9 cellular contexts compared by ENCODE assay signal in the genomic region with DNA sequence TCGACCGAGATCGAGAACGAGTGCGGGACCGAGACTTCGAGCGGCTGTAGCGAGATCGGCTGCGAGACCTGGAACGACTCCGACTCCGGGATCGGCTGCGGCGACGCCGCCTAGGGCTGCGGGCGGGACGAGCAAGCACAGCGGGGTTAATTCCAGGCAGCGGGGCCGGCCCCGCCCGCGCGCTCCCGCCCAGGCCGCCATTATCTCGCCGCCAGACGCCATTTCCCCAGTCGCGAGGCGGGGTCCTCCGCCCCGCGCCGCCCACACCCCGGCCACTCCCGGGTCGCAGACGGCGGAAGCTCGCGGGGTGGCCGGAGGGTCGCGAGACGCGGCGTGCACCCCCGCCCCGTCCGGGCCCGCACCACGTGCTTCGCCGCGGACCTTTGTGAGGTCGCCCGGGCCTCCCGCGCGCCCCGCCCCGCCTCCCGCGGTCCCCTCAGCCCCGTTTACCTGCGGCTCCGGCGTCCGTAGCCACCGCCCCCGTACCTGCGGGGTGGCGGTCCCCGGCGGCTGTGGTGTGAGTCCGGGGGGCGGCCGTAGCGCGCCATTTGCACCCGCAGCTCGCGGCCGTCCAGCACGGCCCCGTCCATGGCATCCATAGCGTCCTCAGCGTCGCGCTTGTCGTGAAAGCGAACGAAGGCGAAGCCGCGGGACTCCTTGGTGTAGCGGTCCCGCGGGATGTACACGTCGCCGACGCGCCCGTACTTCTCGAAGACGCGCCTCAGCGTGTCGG. TPM values are rescaled to one million over a fixed set of nuclear protein-coding genes. Genes with fewer than 3 reads are reported as not detected.
DNase-seq lines count a peak whose midpoint lies in the region; ATAC-seq, FAIRE-seq and TF ChIP-seq lines count a peak whose summit lies in the region.
"Had no signal": no experiment of that assay in that cellular context is flagged by ENCODE, and none has a peak within 500 bp of the region (broad histone marks: within the 10 kb centered on the region; RNA-seq: fewer than 3 reads in every experiment).

No MANE protein-coding gene starts in this region.

- no peaks in the 10 kb centered on the region for H3K27me3 ChIP-seq in bronchial epithelial cell (ENCODE audit: control insufficient read depth, insufficient read depth, low read length)

- TF ChIP-seq CTCF in VCaP (conservative IDR thresholded peaks at IDR 0.05) (peak; percentile 25), bronchial epithelial cell (IDR thresholded peaks at IDR 0.05; ENCODE audit: insufficient read depth, low read length, severe bottlenecking) (peak; percentile 41)

- ATAC-seq in GM21390 (IDR thresholded peaks at IDR 0.05; ENCODE audit: unreplicated experiment) = peak; percentile 19

- no peaks in the 10 kb centered on the region for H3K9me3 ChIP-seq in KOPT-K1 (ENCODE audit: insufficient read depth, low read length, poor library complexity, severe bottlenecking)

- FAIRE-seq in bronchial epithelial cell (lab: Jason Lieb, UNC) = no peak
- FAIRE-seq: colon had no signal

- H3K27ac ChIP-seq in KOPT-K1 (ENCODE audit: low read depth, low read length, poor library complexity, severe bottlenecking) = peak overlapping the region; percentile 97
- peak overlapping the region; percentile 100 for H3K27ac ChIP-seq in VCaP

- peak overlapping the region; percentile 100 for H3K4me3 ChIP-seq in bronchial epithelial cell (ENCODE audit: low read depth, low read length)

- H3K36me3 ChIP-seq in KOPT-K1 (ENCODE audit: insufficient read depth, low read length) (peaks cover 63% of the 10 kb centered on the region), bronchial epithelial cell (ENCODE audit: control insufficient read depth, insufficient read depth, low read length) (peaks cover 9% of the 10 kb centered on the region)

- DNase-seq in COLO668 (lab: John Stamatoyannopoulos, UW; ENCODE audit: unreplicated experiment) (peak; percentile 64), bronchial epithelial cell (ENCODE audit: low read depth) (no peak), islet precursor cell (peak; percentile 85), cerebellar nuclear complex (lab: John Stamatoyannopoulos, UW) (no peak)
- peak in 2 of 3 donors; percentile 47 to 50 for DNase-seq in stimulated activated CD4-positive, alpha-beta T cell treated with anti-CD3 and anti-CD28 coated beads, Interleukin-12 subunit alpha, Interleukin-12 subunit beta, amount 100 ng/mL, for 48 hours (ENCODE audit: low read depth in 2 of 3, low spot score in 1 of 3)

RNA-seq across cellular contexts. Expression of gene SRSF2, which starts 0.6 kb away (rescaled TPM):
- 57.9 and 67.2 TPM in 2 replicates for total RNA-seq in bronchial epithelial cell

RNA-seq across cellular contexts. Expression of gene MFSD11, which starts 1.4 kb away (rescaled TPM):
- 15.2 and 17.1 TPM in 2 replicates for total RNA-seq in bronchial epithelial cell

RNA-seq across cellular contexts. Expression of gene METTL23, which starts 9.9 kb away (rescaled TPM):
- total RNA-seq in bronchial epithelial cell = 18.7 and 22.3 TPM in 2 replicates

RNA-seq across cellular contexts. Expression of gene JMJD6, which starts 10.1 kb away (rescaled TPM):
- total RNA-seq in bronchial epithelial cell = 16.6 and 19.5 TPM in 2 replicates

RNA-seq across cellular contexts. Expression of gene MXRA7, which starts 25.8 kb away (rescaled TPM):
- 80.6 and 95.9 TPM in 2 replicates for total RNA-seq in bronchial epithelial cell

Comparison
In these comparisons a context has a peak if more than half of its experiments do, and no peak if none do; other contexts are left out.
1. DNase-seq: peak in COLO668 (single experiment), islet precursor cell (single experiment) and stimulated activated CD4-positive, alpha-beta T cell treated with anti-CD3 and anti-CD28 coated beads, Interleukin-12 subunit alpha, Interleukin-12 subunit beta, amount 100 ng/mL, for 48 hours (2 of 3); none in bronchial epithelial cell (single experiment) and cerebellar nuclear complex (0 of 2).